Comparison of ENCODE assay signal across 11 cellular contexts in genomic region chr14:67137744-67138371, GRCh38. TPM values are rescaled to one million over a fixed set of nuclear protein-coding genes. Genes with fewer than 3 reads are reported as not detected.
DNase-seq lines count a peak whose midpoint lies in the region; ATAC-seq, FAIRE-seq and TF ChIP-seq lines count a peak whose summit lies in the region.
"Had no signal": no experiment of that assay in that cellular context is flagged by ENCODE, and none has a peak within 500 bp of the region (broad histone marks: within the 10 kb centered on the region; RNA-seq: fewer than 3 reads in every experiment).

No MANE protein-coding gene starts in this region.

- TF ChIP-seq CTCF in HepG2 (CRISPR knock-in tag; IDR thresholded peaks at IDR 0.05) = peak; percentile 36

- intact Hi-C loops in HepG2 (cut with micrococcal nuclease; ENCODE audit: unreplicated experiment) = loop anchor here (5.0 kb wide), 1 partner anchor 641 kb away; no protein-coding TSS in a partner anchor

- no peaks in the 10 kb centered on the region for H3K79me2 ChIP-seq in HepG2 (ENCODE audit: insufficient read depth, low read length)

- peak; percentile 32 for DNase-seq in COLO829 (ENCODE audit: low spot score)
- DNase-seq in amniotic epithelial cell (ENCODE audit: low read depth) = peak; percentile 15
- no peak for DNase-seq in HepG2 (ENCODE audit: low spot score)
- DNase-seq in NCI-H128 (lab: John Stamatoyannopoulos, UW; ENCODE audit: unreplicated experiment) = no peak
- no peak for DNase-seq in activated T-cell treated with anti-CD3 and anti-CD28 coated beads for 4 hours
- DNase-seq in NK-92 treated with Interleukin-12 subunit alpha and Interleukin-12 subunit beta, amount 100 ng/mL, for 24 hours (lab: John Stamatoyannopoulos, UW) = no peak
- DNase-seq: activated naive CD8-positive, alpha-beta T cell treated with anti-CD3 and anti-CD28 coated beads, Interleukin-2, amount 10 ng/mL, durations not matched to agents 7 days and 5 days; NCI-H774; upper lobe of left lung had no signal

- H3K4me1 ChIP-seq in HepG2 (ENCODE audit: insufficient read depth, low read length) = no peaks in the 10 kb centered on the region
- H3K4me1 ChIP-seq: upper lobe of left lung had no signal

- peak; percentile 49 for TF ChIP-seq RAD21 in Ishikawa (IDR thresholded peaks at IDR 0.05; ENCODE audit: low read depth)
- no peak for TF ChIP-seq RAD21 in HepG2 (CRISPR knock-in tag; IDR thresholded peaks at IDR 0.05)

- no peak overlapping the region for H3K4me2 ChIP-seq in HepG2 (ENCODE audit: low read depth, low read length)

- in situ Hi-C loops in HepG2 (cut with HindIII; ENCODE audit: extremely low pct_ligation_motif_present, low pct_unique_long_range_greater_than_20kb) = no loop called here

- H3K4me3 ChIP-seq in HepG2 (replicated peaks in 1 of 3; ENCODE audit: insufficient read depth in 1 of 3, low read depth in 2 of 3, low read length in 3 of 3) = no peak overlapping the region
- H3K4me3 ChIP-seq: upper lobe of left lung had no signal

- no peaks in the 10 kb centered on the region for H3K27me3 ChIP-seq in HepG2 (ENCODE audit: control insufficient read depth in 1 of 2, insufficient read depth in 2 of 2, low read length in 2 of 2)
- H3K27me3 ChIP-seq: upper lobe of left lung had no signal

- ATAC-seq in HepG2 (no peak), HG02678 (IDR thresholded peaks at IDR 0.05; ENCODE audit: unreplicated experiment) (no peak)

- H2AFZ ChIP-seq in HepG2 (ENCODE audit: low read length) = no peak overlapping the region

- FAIRE-seq in HepG2 (lab: Jason Lieb, UNC) = no peak

- no peaks in the 10 kb centered on the region for H3K36me3 ChIP-seq in HepG2 (replicated peaks in 1 of 2; ENCODE audit: control insufficient read depth in 1 of 2, insufficient read depth in 2 of 2, low read length in 2 of 2)

- POLR2A ChIA-PET in HepG2 (lab: Yijun Ruan, JAX) = no interaction called here

- no peak for TF ChIP-seq EP300 in Ishikawa (IDR thresholded peaks at IDR 0.05; ENCODE audit: borderline replicate concordance)
- no peak for TF ChIP-seq EP300 in HepG2 (IDR thresholded peaks at IDR 0.05; ENCODE audit: low read depth in 2 of 2, low read length in 2 of 2)
- no peak for TF ChIP-seq EP300 in HepG2 (CRISPR knock-in tag; IDR thresholded peaks at IDR 0.05; ENCODE audit: borderline replicate concordance)

- no peak for TF ChIP-seq POLR2A in HepG2 (IDR thresholded peaks at IDR 0.05; ENCODE audit: insufficient read depth in 1 of 2, low read depth in 2 of 2, low read length in 2 of 2)

- BruUV-seq in HepG2 (replicated peaks; lab: Mats Ljungman, UMichigan) = no TSS peak

- CTCF ChIA-PET in HepG2 (lab: Yijun Ruan, JAX; ENCODE audit: low intra/inter-chr PET ratio, low total read pairs) = interaction anchor here (0.9 kb wide), 1 partner anchor 643 kb away, joined by 4 read pairs; no protein-coding TSS in a partner anchor

- no peaks in the 10 kb centered on the region for H3K9me3 ChIP-seq in HepG2 (ENCODE audit: low read length)
- H3K9me3 ChIP-seq: upper lobe of left lung had no signal

- no peak overlapping the region for H3K9ac ChIP-seq in HepG2 (ENCODE audit: insufficient read depth, low read depth, low read length)

- no peaks in the 10 kb centered on the region for H4K20me1 ChIP-seq in HepG2 (ENCODE audit: insufficient read depth, low read length)

- no peak overlapping the region for H3K27ac ChIP-seq in HepG2 (ENCODE audit: extremely low read length, insufficient read depth, low read length)
- H3K27ac ChIP-seq: upper lobe of left lung had no signal

TF ChIP-seq in Ishikawa, 13 proteins besides CTCF, POLR2A, EP300 and RAD21 (continues in another document):
- no peak for TF ChIP-seq REST (IDR thresholded peaks at IDR 0.05; ENCODE audit: low read depth)
- TF ChIP-seq CREB1 (IDR thresholded peaks at IDR 0.05; ENCODE audit: low read depth) = no peak
- no peak for TF ChIP-seq TEAD4 (IDR thresholded peaks at IDR 0.05)
- no peak for TF ChIP-seq MAX (IDR thresholded peaks at IDR 0.05)

TF ChIP-seq in HepG2, 621 proteins besides CTCF, POLR2A, EP300 and RAD21:
- TF ChIP-seq TEF (CRISPR knock-in tag; IDR thresholded peaks at IDR 0.05) (no peak), STAG1 (CRISPR knock-in tag; IDR thresholded peaks at IDR 0.05) (peak; percentile 53)

RNA-seq across cellular contexts. Expression of gene GARIN2, which starts 51.4 kb away (rescaled TPM):
- total RNA-seq in HepG2 (2016; rRNA removed; fragmentation: Illumina TruSeq; extraction: Trizol) = 0.18 TPM in 1 of 2 replicates, not detected in the other
- not detected in 2 replicates for total RNA-seq in HepG2 (2016; cell fraction: cytosol; rRNA removed; fragmentation: Illumina TruSeq; extraction: Trizol; ENCODE audit: low read depth)
- total RNA-seq in HepG2 (2016; cell fraction: insoluble cytoplasmic fraction; rRNA removed; fragmentation: Illumina TruSeq; extraction: Trizol) = not detected in 2 replicates
- 0.46 TPM in 1 of 2 replicates, not detected in the other for total RNA-seq in HepG2 (2016; cell fraction: membrane; rRNA removed; fragmentation: Illumina TruSeq; extraction: Trizol)
- total RNA-seq in HepG2 (2016; cell fraction: nucleus; rRNA removed; fragmentation: Illumina TruSeq; extraction: Trizol) = 0.22 and 0.38 TPM in 2 replicates
- polyA plus RNA-seq in HepG2 (2011; rRNA removed) = not detected in 2 replicates
- polyA plus RNA-seq in HepG2 (2011; cell fraction: cytosol; rRNA removed) = not detected in 2 replicates
- polyA plus RNA-seq in HepG2 (2011; cell fraction: nucleus; rRNA removed) = 0.10 TPM in 1 of 2 replicates, not detected in the other
- 0.09 TPM in 1 of 2 replicates, not detected in the other for polyA plus RNA-seq in HepG2 (2012)
- not detected in 2 replicates for polyA plus RNA-seq in HepG2 (2016; cell fraction: cytosol; fragmentation: Illumina TruSeq; extraction: Trizol; ENCODE audit: low read depth)
- polyA plus RNA-seq in HepG2 (2016; cell fraction: insoluble cytoplasmic fraction; fragmentation: Illumina TruSeq; extraction: Trizol; ENCODE audit: low read depth) = not detected in 2 replicates
- not detected in 2 replicates for polyA plus RNA-seq in HepG2 (2016; cell fraction: membrane; fragmentation: Illumina TruSeq; extraction: Trizol; ENCODE audit: low read depth)
- polyA plus RNA-seq in HepG2 (2016; cell fraction: nucleus; fragmentation: Illumina TruSeq; extraction: Trizol; ENCODE audit: insufficient read depth, low read depth) = 0.83 TPM in 1 of 2 replicates, not detected in the other
- polyA minus RNA-seq in HepG2 (2011; rRNA and poly(A)+ RNA removed; ENCODE audit: low replicate concordance) = 0.21 TPM in 1 of 2 replicates, not detected in the other
- not detected in 2 replicates for polyA minus RNA-seq in HepG2 (2011; cell fraction: cytosol; rRNA and poly(A)+ RNA removed)
- not detected in 2 replicates for polyA minus RNA-seq in HepG2 (2011; cell fraction: nucleus; rRNA and poly(A)+ RNA removed)
- total RNA-seq: activated naive CD8-positive, alpha-beta T cell treated with anti-CD3 and anti-CD28 coated beads, Interleukin-2, amount 10 ng/mL, durations not matched to agents 7 days and 5 days had no signal

Comparison
In these comparisons a context has a peak if more than half of its experiments do, and no peak if none do; other contexts are left out.
1. DNase-seq: peak in COLO829 (single experiment) and amniotic epithelial cell (single experiment); none in HepG2 (single experiment), NCI-H128 (single experiment), activated T-cell treated with anti-CD3 and anti-CD28 coated beads for 4 hours (single experiment) and NK-92 treated with Interleukin-12 subunit alpha and Interleukin-12 subunit beta, amount 100 ng/mL, for 24 hours (single experiment).